Comparison of ENCODE assay signal across 20 cellular contexts in the genomic region with DNA sequence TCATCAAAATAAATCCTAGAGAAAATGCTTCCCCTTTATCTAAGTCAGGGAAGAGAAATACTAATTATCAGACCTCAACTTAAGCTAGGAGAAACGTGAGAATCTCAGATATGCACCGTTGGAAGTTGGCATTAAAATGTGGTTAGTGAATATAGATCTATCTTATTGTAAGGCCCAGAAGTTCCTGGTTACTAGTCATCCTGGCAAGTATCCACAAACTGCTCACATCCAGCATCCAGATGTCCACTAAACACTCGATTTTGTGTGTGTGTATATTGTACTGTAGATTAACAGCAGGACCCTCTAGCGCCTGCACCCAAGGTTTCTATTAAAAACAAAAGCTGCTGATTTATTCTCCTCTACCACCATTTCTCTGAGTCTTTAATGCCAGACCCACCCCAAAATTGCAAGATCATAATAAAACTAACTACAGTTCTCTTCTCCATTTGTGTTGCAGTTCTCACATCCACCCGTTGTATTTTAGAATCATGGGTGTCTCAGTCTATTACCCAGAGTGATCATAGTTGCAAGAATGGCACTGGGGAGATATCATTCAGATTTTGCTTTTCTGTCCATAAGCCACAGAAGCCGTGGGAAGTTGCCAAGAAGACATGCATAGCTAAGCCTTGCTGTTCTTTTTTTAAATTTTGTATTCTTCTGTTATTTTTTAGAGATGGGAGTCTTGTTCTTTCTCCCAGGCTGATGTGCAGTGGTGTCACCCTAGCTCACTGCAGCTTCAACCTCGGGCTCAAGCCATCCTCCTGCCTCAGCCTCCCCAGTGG.
DNase-seq lines count a peak whose midpoint lies in the region; ATAC-seq and TF ChIP-seq lines count a peak whose summit lies in the region.
"Had no signal": no experiment of that assay in that cellular context is flagged by ENCODE, and none has a peak within 500 bp of the region (broad histone marks: within the 10 kb centered on the region; RNA-seq: fewer than 3 reads in every experiment).

No MANE protein-coding gene starts in this region.

- H3K79me2 ChIP-seq in SK-N-SH (ENCODE audit: insufficient read depth) (no peaks in the 10 kb centered on the region), parathyroid adenoma (peaks cover 11% of the 10 kb centered on the region)

- TF ChIP-seq CTCF in SK-N-SH (IDR thresholded peaks at IDR 0.05) (no peak), parathyroid adenoma (IDR thresholded peaks at IDR 0.05) (no peak)

- 42% methylated on average over 7 of the region's 7 CpGs for WGBS in SK-N-SH (ENCODE audit: low lambda C conversion rate)

- no peak overlapping the region; the same call in 1 of the 2 replicates for H2AFZ ChIP-seq in SK-N-SH (ENCODE audit: low read depth)
- H2AFZ ChIP-seq in parathyroid adenoma, result no peak overlapping the region

- H3K4me3 Mint-ChIP-seq in CD8-positive, alpha-beta memory T cell, result no peak overlapping the region
- H3K4me3 Mint-ChIP-seq: immature natural killer cell had no signal

- H3K4me1 Mint-ChIP-seq in CD8-positive, alpha-beta memory T cell, result peaks cover 0 to 5% (median 0%) of the 10 kb centered on the region in 3 donors
- H3K4me1 Mint-ChIP-seq: immature natural killer cell had no signal

- TF ChIP-seq RAD21 in SK-N-SH (IDR thresholded peaks at IDR 0.05; ENCODE audit: low read length), result no peak

- H3K4me1 ChIP-seq in SK-N-SH (ENCODE audit: control insufficient read depth in 1 of 2, insufficient read depth in 2 of 2, low read depth in 1 of 2, low read length in 1 of 2) (peaks cover 0 to 7% of the 10 kb centered on the region in 2 experiments; a peak in 2 of 4 replicates), parathyroid adenoma (peaks cover 59% of the 10 kb centered on the region)
- no peaks in the 10 kb centered on the region for H3K4me1 ChIP-seq in CD8-positive, alpha-beta memory T cell (ENCODE audit: insufficient read depth, low read length)

- H4K20me1 ChIP-seq in SK-N-SH (ENCODE audit: insufficient read depth), result no peaks in the 10 kb centered on the region

- TF ChIP-seq EP300 in SK-N-SH (IDR thresholded peaks at IDR 0.05; ENCODE audit: borderline replicate concordance in 1 of 2, low read depth in 1 of 2, low read length in 1 of 2), result no peak

- no peaks in the 10 kb centered on the region for H3K9me3 ChIP-seq in SK-N-SH
- no peaks in the 10 kb centered on the region for H3K9me3 ChIP-seq in parathyroid adenoma (ENCODE audit: control insufficient read depth, low read length)
- H3K9me3 ChIP-seq in CD8-positive, alpha-beta memory T cell (ENCODE audit: low read length), result no peaks in the 10 kb centered on the region

- H3K4me2 ChIP-seq in SK-N-SH, result no peak overlapping the region
- H3K4me2 ChIP-seq in parathyroid adenoma (ENCODE audit: low read length), result peak overlapping the region; percentile 24

- ATAC-seq in GM21529 (IDR thresholded peaks at IDR 0.05; ENCODE audit: unreplicated experiment), result no peak
- ATAC-seq: heart right ventricle, K562 had no signal

- H3K9me2 ChIP-seq in SK-N-SH, result no peaks in the 10 kb centered on the region

- no peaks in the 10 kb centered on the region for H3K27me3 Mint-ChIP-seq in CD8-positive, alpha-beta memory T cell

- H3K9ac ChIP-seq in SK-N-SH (no peak overlapping the region), parathyroid adenoma (no peak overlapping the region)

- H3K27me3 ChIP-seq in SK-N-SH (ENCODE audit: insufficient read depth) (no peaks in the 10 kb centered on the region), parathyroid adenoma (ENCODE audit: control insufficient read depth, insufficient read depth, low read length) (no peaks in the 10 kb centered on the region)
- no peaks in the 10 kb centered on the region for H3K27me3 ChIP-seq in CD8-positive, alpha-beta memory T cell (ENCODE audit: insufficient read depth, low read length, poor library complexity, severe bottlenecking)
- H3K27me3 ChIP-seq: dorsolateral prefrontal cortex, heart right ventricle had no signal

- H3F3A ChIP-seq in SK-N-SH (replicated peaks; ENCODE audit: insufficient read depth), result no peaks in the 10 kb centered on the region

- DNase-seq in ELR (ENCODE audit: low read depth) (peak; percentile 54), SK-N-SH (peak; percentile 29), dermis blood vessel endothelial cell (peak; percentile 17), SW 1271 (lab: John Stamatoyannopoulos, UW) (no peak), NCI-H226 (no peak)
- no peak for DNase-seq in CD8-positive, alpha-beta memory T cell
- DNase-seq: activated CD4-positive, alpha-beta T cell treated with anti-CD3 and anti-CD28 coated beads, Interleukin-2, amount 50 U/mL, for 48 hours; activated naive CD4-positive, alpha-beta T cell; dorsolateral prefrontal cortex; erythroblast; heart right ventricle; immature natural killer cell; NCI-H2081 treated with DMSO at 0.1 percent for 48 hours; SHP77; T-helper 2 cell had no signal

- H3K36me3 Mint-ChIP-seq in CD8-positive, alpha-beta memory T cell, result no peaks in the 10 kb centered on the region
- H3K36me3 Mint-ChIP-seq: immature natural killer cell had no signal

- POLR2A ChIA-PET in SK-N-SH (lab: Yijun Ruan, JAX), result no interaction called here
- POLR2A ChIA-PET in CD8-positive, alpha-beta memory T cell (lab: Charles Lee), result no interaction called here

- H3K4me3 ChIP-seq in SK-N-SH (ENCODE audit: low read depth in 2 of 2, low read length in 1 of 2), result no peak overlapping the region
- H3K4me3 ChIP-seq in parathyroid adenoma (ENCODE audit: low read depth, low read length), result no peak overlapping the region
- H3K4me3 ChIP-seq in CD8-positive, alpha-beta memory T cell (ENCODE audit: low read length), result no peak overlapping the region
- H3K4me3 ChIP-seq: dorsolateral prefrontal cortex, heart right ventricle, K562, lung had no signal

- H3K27ac ChIP-seq in SK-N-SH (ENCODE audit: low read depth in 2 of 2, low read length in 1 of 2), result peak overlapping the region in 1 of 2 experiments; percentile 74; a peak in 1 of 4 replicates
- peak overlapping the region; percentile 57 for H3K27ac ChIP-seq in parathyroid adenoma
- H3K27ac ChIP-seq in CD8-positive, alpha-beta memory T cell (ENCODE audit: low read depth, low read length), result no peak overlapping the region
- H3K27ac ChIP-seq: dorsolateral prefrontal cortex, heart right ventricle, HL-60 had no signal

- no peak overlapping the region for H3K27ac Mint-ChIP-seq in CD8-positive, alpha-beta memory T cell
- H3K27ac Mint-ChIP-seq: immature natural killer cell had no signal

- H3K36me3 ChIP-seq in SK-N-SH (replicated peaks in 1 of 2; ENCODE audit: control insufficient read depth in 1 of 2, insufficient read depth in 2 of 2, low read length in 1 of 2) (no peaks in the 10 kb centered on the region), parathyroid adenoma (ENCODE audit: control insufficient read depth, insufficient read depth, low read length) (no peaks in the 10 kb centered on the region)
- no peaks in the 10 kb centered on the region for H3K36me3 ChIP-seq in CD8-positive, alpha-beta memory T cell (ENCODE audit: insufficient read depth, low read length)

- peaks cover 0 to 14% (median 0%) of the 10 kb centered on the region in 5 donors for H3K9me3 Mint-ChIP-seq in CD8-positive, alpha-beta memory T cell

- CTCF ChIA-PET in SK-N-SH (lab: Yijun Ruan, JAX), result interaction anchor here (1.1 to 2.4 kb wide), 5 partner anchors 12 to 380 kb away, joined by 3 to 11 read pairs (median 5); no protein-coding TSS in a partner anchor
- CTCF ChIA-PET in CD8-positive, alpha-beta memory T cell (lab: Charles Lee), result no interaction called here

TF ChIP-seq in SK-N-SH, 30 proteins besides CTCF, POLR2A, EP300 and RAD21 (continues in another document):
- TF ChIP-seq, protein P1, sequence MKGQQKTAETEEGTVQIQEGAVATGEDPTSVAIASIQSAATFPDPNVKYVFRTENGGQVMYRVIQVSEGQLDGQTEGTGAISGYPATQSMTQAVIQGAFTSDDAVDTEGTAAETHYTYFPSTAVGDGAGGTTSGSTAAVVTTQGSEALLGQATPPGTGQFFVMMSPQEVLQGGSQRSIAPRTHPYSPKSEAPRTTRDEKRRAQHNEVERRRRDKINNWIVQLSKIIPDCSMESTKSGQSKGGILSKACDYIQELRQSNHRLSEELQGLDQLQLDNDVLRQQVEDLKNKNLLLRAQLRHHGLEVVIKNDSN (IDR thresholded peaks at IDR 0.05; ENCODE audit: borderline replicate concordance, low read depth), result no peak
- no peak for TF ChIP-seq NRF1 (IDR thresholded peaks at IDR 0.05; ENCODE audit: low read depth, low read length)
- TF ChIP-seq TCF12 (IDR thresholded peaks at IDR 0.05), result peak; percentile 68
- TF ChIP-seq GABPA (IDR thresholded peaks at IDR 0.05; ENCODE audit: low read depth), result no peak
- TF ChIP-seq JUND (IDR thresholded peaks at IDR 0.05), result peak; percentile 19; the same call in 1 of the 2 replicates
- no peak for TF ChIP-seq TAF1 (IDR thresholded peaks at IDR 0.05; ENCODE audit: borderline replicate concordance, low read depth, low read length)
- TF ChIP-seq EZH2phosphoT487 (IDR thresholded peaks at IDR 0.05; ENCODE audit: borderline replicate concordance, low read depth), result no peak
- no peak for TF ChIP-seq FOXM1 (IDR thresholded peaks at IDR 0.05; ENCODE audit: low read depth)
- TF ChIP-seq, protein P2, sequence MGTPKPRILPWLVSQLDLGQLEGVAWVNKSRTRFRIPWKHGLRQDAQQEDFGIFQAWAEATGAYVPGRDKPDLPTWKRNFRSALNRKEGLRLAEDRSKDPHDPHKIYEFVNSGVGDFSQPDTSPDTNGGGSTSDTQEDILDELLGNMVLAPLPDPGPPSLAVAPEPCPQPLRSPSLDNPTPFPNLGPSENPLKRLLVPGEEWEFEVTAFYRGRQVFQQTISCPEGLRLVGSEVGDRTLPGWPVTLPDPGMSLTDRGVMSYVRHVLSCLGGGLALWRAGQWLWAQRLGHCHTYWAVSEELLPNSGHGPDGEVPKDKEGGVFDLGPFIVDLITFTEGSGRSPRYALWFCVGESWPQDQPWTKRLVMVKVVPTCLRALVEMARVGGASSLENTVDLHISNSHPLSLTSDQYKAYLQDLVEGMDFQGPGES (IDR thresholded peaks at IDR 0.05; ENCODE audit: low read depth, low read length), result no peak
- TF ChIP-seq, protein P3, sequence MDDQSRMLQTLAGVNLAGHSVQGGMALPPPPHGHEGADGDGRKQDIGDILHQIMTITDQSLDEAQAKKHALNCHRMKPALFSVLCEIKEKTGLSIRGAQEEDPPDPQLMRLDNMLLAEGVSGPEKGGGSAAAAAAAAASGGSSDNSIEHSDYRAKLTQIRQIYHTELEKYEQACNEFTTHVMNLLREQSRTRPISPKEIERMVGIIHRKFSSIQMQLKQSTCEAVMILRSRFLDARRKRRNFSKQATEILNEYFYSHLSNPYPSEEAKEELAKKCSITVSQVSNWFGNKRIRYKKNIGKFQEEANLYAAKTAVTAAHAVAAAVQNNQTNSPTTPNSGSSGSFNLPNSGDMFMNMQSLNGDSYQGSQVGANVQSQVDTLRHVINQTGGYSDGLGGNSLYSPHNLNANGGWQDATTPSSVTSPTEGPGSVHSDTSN (IDR thresholded peaks at IDR 0.05), result no peak
- no peak for TF ChIP-seq POLR2AphosphoS5 (IDR thresholded peaks at IDR 0.05; ENCODE audit: low read depth, low read length)
- TF ChIP-seq SIN3A (IDR thresholded peaks at IDR 0.05; ENCODE audit: borderline replicate concordance, low read depth, low read length), result no peak
- peak; percentile 18; the same call in 1 of the 2 replicates for TF ChIP-seq FOSL2 (IDR thresholded peaks at IDR 0.05; ENCODE audit: borderline replicate concordance, low read depth)
- peak; percentile 42; the same call in 1 of the 2 replicates for TF ChIP-seq NFIC (IDR thresholded peaks at IDR 0.05; ENCODE audit: borderline replicate concordance)

Comparison
In these comparisons a context has a peak if more than half of its experiments do, and no peak if none do; other contexts are left out.
1. DNase-seq: peak in ELR (single experiment), SK-N-SH (single experiment) and dermis blood vessel endothelial cell (single experiment); none in SW 1271 (0 of 2), NCI-H226 (single experiment) and CD8-positive, alpha-beta memory T cell (0 of 5).